8 cellular contexts compared by ENCODE assay signal in genomic region chr11:554824-555499, GRCh38. TPM values are rescaled to one million over a fixed set of nuclear protein-coding genes. Genes with fewer than 3 reads are reported as not detected.
A peak's percentile ranks its signal among the peaks of the same experiment; 100 is the strongest.
DNase-seq lines count a peak whose midpoint lies in the region; ATAC-seq lines count a peak whose summit lies in the region.

No MANE protein-coding gene starts in this region.

- POLR2A ChIA-PET in activated CD4-positive, alpha-beta memory T cell treated with anti-CD3 and anti-CD28 coated beads for 36 hours (lab: Charles Lee), result no interaction called here

- no peaks in the 10 kb centered on the region for H3K36me3 ChIP-seq in effector memory CD4-positive, alpha-beta T cell (ENCODE audit: control insufficient read depth, insufficient read depth, low read length)
- H3K36me3 ChIP-seq in mucosa of rectum (ENCODE audit: control insufficient read depth in 2 of 2, insufficient read depth in 2 of 2, low read length in 2 of 2), result peaks cover 0 to 3% of the 10 kb centered on the region in 2 donors

- no peaks in the 10 kb centered on the region for H3K9me3 Mint-ChIP-seq in activated CD4-positive, alpha-beta memory T cell treated with anti-CD3 and anti-CD28 coated beads for 36 hours

- H3K9ac ChIP-seq in mucosa of rectum (ENCODE audit: low read depth in 1 of 2, low read length in 2 of 2), result peak overlapping the region; percentile 6 to 62

- H3K27me3 Mint-ChIP-seq in activated CD4-positive, alpha-beta memory T cell treated with anti-CD3 and anti-CD28 coated beads for 36 hours, result peaks cover 5% of the 10 kb centered on the region

- peak overlapping the region; percentile 16 for H3K4me3 Mint-ChIP-seq in activated CD4-positive, alpha-beta memory T cell treated with anti-CD3 and anti-CD28 coated beads for 36 hours

- intact Hi-C loops in activated CD4-positive, alpha-beta memory T cell treated with anti-CD3 and anti-CD28 coated beads for 36 hours (cut with micrococcal nuclease), result loop anchor here (1.0 kb wide), 1 partner anchor 168 kb away; no protein-coding TSS in a partner anchor

- DNase-seq in EH (ENCODE audit: low read depth) (peak; percentile 51), NCI-H510A (lab: John Stamatoyannopoulos, UW) (peak; percentile 69), superior temporal gyrus (ENCODE audit: extremely low spot score) (peak; percentile 30), middle frontal gyrus (ENCODE audit: extremely low spot score, low spot score) (no peak)
- peak; percentile 82 for DNase-seq in activated CD4-positive, alpha-beta memory T cell treated with anti-CD3 and anti-CD28 coated beads for 36 hours
- peak; percentile 63 to 68 (median 67) for DNase-seq in effector memory CD4-positive, alpha-beta T cell

- no peak overlapping the region for H3K27ac Mint-ChIP-seq in activated CD4-positive, alpha-beta memory T cell treated with anti-CD3 and anti-CD28 coated beads for 36 hours

- peak; percentile 78 for ATAC-seq in HG02885 (IDR thresholded peaks at IDR 0.05; ENCODE audit: poor library complexity, unreplicated experiment)

- no peaks in the 10 kb centered on the region for H3K27me3 ChIP-seq in effector memory CD4-positive, alpha-beta T cell (replicated peaks; ENCODE audit: control insufficient read depth, insufficient read depth, low read length, poor library complexity, severe bottlenecking)
- peaks cover 4 to 9% of the 10 kb centered on the region in 2 donors for H3K27me3 ChIP-seq in mucosa of rectum (ENCODE audit: control insufficient read depth in 2 of 2, insufficient read depth in 2 of 2, low read length in 2 of 2)

- H3K36me3 Mint-ChIP-seq in activated CD4-positive, alpha-beta memory T cell treated with anti-CD3 and anti-CD28 coated beads for 36 hours, result no peaks in the 10 kb centered on the region

- peaks cover 21% of the 10 kb centered on the region for H3K4me1 ChIP-seq in effector memory CD4-positive, alpha-beta T cell (ENCODE audit: control insufficient read depth, insufficient read depth, low read length, poor library complexity, severe bottlenecking)
- H3K4me1 ChIP-seq in mucosa of rectum (ENCODE audit: control insufficient read depth in 2 of 2, insufficient read depth in 2 of 2, low read length in 2 of 2), result peaks cover 20 to 21% of the 10 kb centered on the region in 2 donors

- H3K4me3 ChIP-seq in effector memory CD4-positive, alpha-beta T cell (ENCODE audit: insufficient read depth, low read depth, low read length, poor library complexity, severe bottlenecking), result peak overlapping the region; percentile 64
- peak overlapping the region; percentile 37 to 63 for H3K4me3 ChIP-seq in mucosa of rectum (ENCODE audit: low read length in 2 of 2)

- peaks cover 7% of the 10 kb centered on the region for H3K4me1 Mint-ChIP-seq in activated CD4-positive, alpha-beta memory T cell treated with anti-CD3 and anti-CD28 coated beads for 36 hours (ENCODE audit: low read depth)

- H3K27ac ChIP-seq in effector memory CD4-positive, alpha-beta T cell (ENCODE audit: insufficient read depth, low read length, poor library complexity, severe bottlenecking), result no peak overlapping the region
- H3K27ac ChIP-seq in mucosa of rectum (ENCODE audit: low read depth in 2 of 2, low read length in 2 of 2), result no peak overlapping the region

- CTCF ChIA-PET in activated CD4-positive, alpha-beta memory T cell treated with anti-CD3 and anti-CD28 coated beads for 36 hours (lab: Charles Lee), result interaction anchor here (0.6 to 5.2 kb wide), 24 partner anchors 9 to 196 kb away, joined by 3 to 129 read pairs (median 5); partner anchors contain the start of genes DEAF1, HRAS, PHRF1 and SCT

- no peaks in the 10 kb centered on the region for H3K9me3 ChIP-seq in effector memory CD4-positive, alpha-beta T cell (ENCODE audit: control insufficient read depth, low read length)
- H3K9me3 ChIP-seq in mucosa of rectum (ENCODE audit: control insufficient read depth in 2 of 2, low read length in 2 of 2), result no peaks in the 10 kb centered on the region

RNA-seq across cellular contexts. Expression of gene LMNTD2, which starts 5.6 kb away (rescaled TPM):
- total RNA-seq in activated CD4-positive, alpha-beta memory T cell treated with anti-CD3 and anti-CD28 coated beads for 36 hours, result 1 to 10 TPM; 3.1 to 3.9 TPM

RNA-seq across cellular contexts. Expression of gene RASSF7, which starts 5.8 kb away (rescaled TPM):
- 10 to 100 TPM; 18.8 to 21.9 TPM for total RNA-seq in activated CD4-positive, alpha-beta memory T cell treated with anti-CD3 and anti-CD28 coated beads for 36 hours

RNA-seq across cellular contexts. Expression of gene LRRC56, which starts 17.6 kb away (rescaled TPM):
- 1 to 10 TPM; 1.3 to 1.6 TPM for total RNA-seq in activated CD4-positive, alpha-beta memory T cell treated with anti-CD3 and anti-CD28 coated beads for 36 hours

RNA-seq across cellular contexts. Expression of gene HRAS, which starts 19.6 kb away (rescaled TPM):
- total RNA-seq in activated CD4-positive, alpha-beta memory T cell treated with anti-CD3 and anti-CD28 coated beads for 36 hours, result 10 to 100 TPM; 39.8 to 42.0 TPM

RNA-seq across cellular contexts. Expression of gene PHRF1, which starts 21.3 kb away (rescaled TPM):
- total RNA-seq in activated CD4-positive, alpha-beta memory T cell treated with anti-CD3 and anti-CD28 coated beads for 36 hours, result 10 to 100 TPM; 32.4 to 33.5 TPM
